In genomic region chr7:128759274-128759673, GRCh38 we compare ENCODE assay signal across 30 cellular contexts. TPM values are rescaled to one million over a fixed set of nuclear protein-coding genes. Genes with fewer than 3 reads are reported as not detected.
"Had no signal": no experiment of that assay in that cellular context is flagged by ENCODE, and none has a peak within 500 bp of the region (broad histone marks: within the 10 kb centered on the region; RNA-seq: fewer than 3 reads in every experiment).

No MANE protein-coding gene starts in this region.

- H3K4me1 Mint-ChIP-seq: naive B cell, nephron progenitor cell, WTC11 had no signal

- H3K4me3 ChIP-seq: breast epithelium, esophagus squamous epithelium, ovary, prostate gland, thoracic aorta had no signal

- H3K9me3 ChIP-seq: breast epithelium, esophagus squamous epithelium, neutrophil, ovary, prostate gland, thoracic aorta had no signal

- H3K36me3 ChIP-seq: ovary had no signal

- DNase-seq: activated CD4-positive, alpha-beta T cell treated with anti-CD3 and anti-CD28 coated beads for 4 hours; activated CD4-positive, alpha-beta T cell treated with anti-CD3 and anti-CD28 coated beads, Interleukin-2, amount 50 U/mL, for 4 hours; activated CD8-positive, alpha-beta memory T cell treated with anti-CD3 and anti-CD28 coated beads for 24 hours; activated effector memory CD4-positive, alpha-beta T cell treated with anti-CD3 and anti-CD28 coated beads, Interleukin-2, amount 50 U/mL, for 16 hours; activated naive CD4-positive, alpha-beta T cell treated with anti-CD3 and anti-CD28 coated beads, Interleukin-2, amount 50 U/mL, for 16 hours; central memory CD4-positive, alpha-beta T cell; dermis blood vessel endothelial cell; effector CD4-positive, alpha-beta T cell; esophagus squamous epithelium; head of caudate nucleus; hippocampal formation; left cardiac atrium; left ventricle myocardium superior; naive B cell; nephron progenitor cell; ovary; stimulated activated CD4-positive, alpha-beta T cell treated with anti-CD3 and anti-CD28 coated beads, Interleukin-15, amount 100 ng/mL, for 24 hours; stimulated activated CD4-positive, alpha-beta T cell treated with anti-CD3 and anti-CD28 coated beads, Interleukin-2, amount 100 ng/mL, for 24 hours; stimulated activated naive CD4-positive, alpha-beta T cell; T-helper 2 cell; trophoblast cell had no signal

- H3K4me3 Mint-ChIP-seq: naive B cell, nephron progenitor cell, WTC11 had no signal

- H3K27me3 Mint-ChIP-seq: naive B cell had no signal

- H3K27ac Mint-ChIP-seq: nephron progenitor cell, WTC11 had no signal

- H3K27ac ChIP-seq: breast epithelium, esophagus squamous epithelium, neutrophil, ovary, prostate gland, thoracic aorta had no signal

- H3K9me3 Mint-ChIP-seq: naive B cell, nephron progenitor cell, WTC11 had no signal

- H3K27me3 ChIP-seq: breast epithelium, esophagus squamous epithelium, neutrophil, ovary had no signal

- H3K4me1 ChIP-seq: breast epithelium, prostate gland had no signal

- ATAC-seq: left cardiac atrium, left ventricle myocardium superior, WTC11 had no signal

RNA-seq across cellular contexts. Expression of gene OPN1SW, which starts 16.3 kb away (rescaled TPM):
- total RNA-seq: breast epithelium, dermis blood vessel endothelial cell, esophagus squamous epithelium, left cardiac atrium, left ventricle myocardium superior, lung microvascular endothelial cell, mesenteric fat pad, ovary, prostate gland, subcutaneous adipose tissue, thoracic aorta, WTC11 had no signal
- polyA plus RNA-seq: keratinocyte, ovary had no signal
